ENCODE assay signal across 8 cellular contexts in genomic region chr18:49486617-49486958, GRCh38.
A peak's percentile ranks its signal among the peaks of the same experiment; 100 is the strongest.
DNase-seq lines count a peak whose midpoint lies in the region; ATAC-seq and FAIRE-seq lines count a peak whose summit lies in the region.

No MANE protein-coding gene starts in this region.

- FAIRE-seq in HTR-8/SVneo (lab: Jason Lieb, UNC): no peak

- H3K9me3 Mint-ChIP-seq in activated naive CD8-positive, alpha-beta T cell treated with anti-CD3 and anti-CD28 coated beads, Interleukin-2, amount 50 U/mL, for 24 hours: no peaks in the 10 kb centered on the region
- H3K9me3 Mint-ChIP-seq in stimulated activated naive B cell treated with anti-CD40 and anti-IgM and Interleukin-4, amounts not matched to agents 10 μg/mL and 1 μg/mL and 100 μg/mL, for 72 hours: no peaks in the 10 kb centered on the region

- ATAC-seq in activated naive CD8-positive, alpha-beta T cell treated with anti-CD3 and anti-CD28 coated beads, Interleukin-2, amount 50 U/mL, for 24 hours: peak; percentile 34
- ATAC-seq in stimulated activated naive B cell treated with anti-CD40 and anti-IgM and Interleukin-4, amounts not matched to agents 10 μg/mL and 1 μg/mL and 100 μg/mL, for 72 hours (replicated peaks): no peak

- H3K4me3 ChIP-seq in iPS-18c (ENCODE audit: insufficient read depth, low read depth, low read length): peak overlapping the region; percentile 80

- H3K4me1 Mint-ChIP-seq in activated naive CD8-positive, alpha-beta T cell treated with anti-CD3 and anti-CD28 coated beads, Interleukin-2, amount 50 U/mL, for 24 hours: peaks cover 65% of the 10 kb centered on the region
- H3K4me1 Mint-ChIP-seq in stimulated activated naive B cell treated with anti-CD40 and anti-IgM and Interleukin-4, amounts not matched to agents 10 μg/mL and 1 μg/mL and 100 μg/mL, for 72 hours: peaks cover 19 to 65% of the 10 kb centered on the region in 2 donors

- H3K9me3 ChIP-seq in iPS-18c (ENCODE audit: control insufficient read depth, insufficient read depth, low read length): no peaks in the 10 kb centered on the region

- peak overlapping the region; percentile 98 for H3K27ac Mint-ChIP-seq in activated naive CD8-positive, alpha-beta T cell treated with anti-CD3 and anti-CD28 coated beads, Interleukin-2, amount 50 U/mL, for 24 hours
- H3K27ac Mint-ChIP-seq in stimulated activated naive B cell treated with anti-CD40 and anti-IgM and Interleukin-4, amounts not matched to agents 10 μg/mL and 1 μg/mL and 100 μg/mL, for 72 hours: peak overlapping the region; percentile 96

- no peaks in the 10 kb centered on the region for H3K27me3 Mint-ChIP-seq in activated naive CD8-positive, alpha-beta T cell treated with anti-CD3 and anti-CD28 coated beads, Interleukin-2, amount 50 U/mL, for 24 hours
- H3K27me3 Mint-ChIP-seq in stimulated activated naive B cell treated with anti-CD40 and anti-IgM and Interleukin-4, amounts not matched to agents 10 μg/mL and 1 μg/mL and 100 μg/mL, for 72 hours: no peaks in the 10 kb centered on the region

- H3K36me3 Mint-ChIP-seq in activated naive CD8-positive, alpha-beta T cell treated with anti-CD3 and anti-CD28 coated beads, Interleukin-2, amount 50 U/mL, for 24 hours (ENCODE audit: low read depth): peaks cover 64% of the 10 kb centered on the region
- H3K36me3 Mint-ChIP-seq in stimulated activated naive B cell treated with anti-CD40 and anti-IgM and Interleukin-4, amounts not matched to agents 10 μg/mL and 1 μg/mL and 100 μg/mL, for 72 hours: peaks cover 42 to 55% of the 10 kb centered on the region in 2 donors

- DNase-seq in GF-D8 (lab: John Stamatoyannopoulos, UW): peak; percentile 52
- DNase-seq in HTR-8/SVneo (ENCODE audit: insufficient read length, low spot score): peak; percentile 11
- DNase-seq in activated naive CD8-positive, alpha-beta T cell treated with anti-CD3 and anti-CD28 coated beads, Interleukin-2, amount 50 U/mL, for 24 hours: no peak
- no peak for DNase-seq in stimulated activated naive B cell treated with anti-CD40 and anti-IgM and Interleukin-4, amounts not matched to agents 10 μg/mL and 1 μg/mL and 100 μg/mL, for 72 hours
- DNase-seq in D341Med (ENCODE audit: low spot score): no peak
- DNase-seq in GM19238 (ENCODE audit: insufficient read length, low spot score): no peak
- no peak for DNase-seq in epidermal melanocyte (ENCODE audit: insufficient read length, low spot score)

- H3K4me3 Mint-ChIP-seq in activated naive CD8-positive, alpha-beta T cell treated with anti-CD3 and anti-CD28 coated beads, Interleukin-2, amount 50 U/mL, for 24 hours: peak overlapping the region; percentile 94
- peak overlapping the region; percentile 93 to 95 for H3K4me3 Mint-ChIP-seq in stimulated activated naive B cell treated with anti-CD40 and anti-IgM and Interleukin-4, amounts not matched to agents 10 μg/mL and 1 μg/mL and 100 μg/mL, for 72 hours

Comparison
In these comparisons a context has a peak if more than half of its experiments do, and no peak if none do; other contexts are left out.
1. DNase-seq: peak in GF-D8 (single experiment) and HTR-8/SVneo (single experiment); none in activated naive CD8-positive, alpha-beta T cell treated with anti-CD3 and anti-CD28 coated beads, Interleukin-2, amount 50 U/mL, for 24 hours (single experiment), stimulated activated naive B cell treated with anti-CD40 and anti-IgM and Interleukin-4, amounts not matched to agents 10 μg/mL and 1 μg/mL and 100 μg/mL, for 72 hours (single experiment), D341Med (single experiment), GM19238 (single experiment) and epidermal melanocyte (single experiment).